In genomic region chr7:130527752-130528355, GRCh38 we compare ENCODE assay signal across 8 cellular contexts. TPM values are rescaled to one million over a fixed set of nuclear protein-coding genes. Genes with fewer than 3 reads are reported as not detected.
A peak's percentile ranks its signal among the peaks of the same experiment; 100 is the strongest.
DNase-seq lines count a peak whose midpoint lies in the region; ATAC-seq and TF ChIP-seq lines count a peak whose summit lies in the region.
"Not testable (repeated sequence)": the region's sequence is repeated elsewhere in the genome, so short reads cannot be mapped to it uniquely, and the experiment has no call there.

No MANE protein-coding gene starts in this region.

- H4K20me1 ChIP-seq in DND-41 (ENCODE audit: insufficient read depth, low read length), result not testable (repeated sequence)

- not testable (repeated sequence) for H3K27me3 Mint-ChIP-seq in activated CD8-positive, alpha-beta T cell treated with anti-CD3 and anti-CD28 coated beads for 36 hours; activated T-helper 17 cell treated with anti-CD3 and anti-CD28 coated beads, Interleukin-2, amount 50 U/mL, for 72 hours; central memory CD8-positive, alpha-beta T cell; natural killer cell (ENCODE audit: low read depth in 2 of 2); osteocyte (ENCODE audit: unreplicated experiment); stimulated activated naive CD8-positive, alpha-beta T cell treated with anti-CD3 and anti-CD28 coated beads, Interleukin-15, amount 100 ng/mL, for 72 hours

- ATAC-seq in DND-41 (ENCODE audit: insufficient read depth, low read depth), result peak; percentile 72
- peak; percentile 78 for ATAC-seq in activated CD8-positive, alpha-beta T cell treated with anti-CD3 and anti-CD28 coated beads for 36 hours
- ATAC-seq in activated T-helper 17 cell treated with anti-CD3 and anti-CD28 coated beads, Interleukin-2, amount 50 U/mL, for 72 hours (replicated peaks), result peak; percentile 55
- ATAC-seq in central memory CD8-positive, alpha-beta T cell (replicated peaks; ENCODE audit: extremely low read depth, poor library complexity, severe bottlenecking), result not testable (repeated sequence)
- peak in 2 of 3 donors; percentile 49 to 58 for ATAC-seq in natural killer cell
- ATAC-seq in stimulated activated naive CD8-positive, alpha-beta T cell treated with anti-CD3 and anti-CD28 coated beads, Interleukin-15, amount 100 ng/mL, for 72 hours, result peak; percentile 64

- H3K79me2 ChIP-seq in DND-41 (ENCODE audit: insufficient read depth, low read length), result not testable (repeated sequence)

- CTCF ChIA-PET in activated CD8-positive, alpha-beta T cell treated with anti-CD3 and anti-CD28 coated beads for 36 hours (lab: Charles Lee), result not testable (repeated sequence)

- H3K9ac ChIP-seq in DND-41 (ENCODE audit: low read depth, low read length), result not testable (repeated sequence)

- H2AFZ ChIP-seq in DND-41 (ENCODE audit: low read depth, low read length), result not testable (repeated sequence)

- not testable (repeated sequence) for H3K36me3 ChIP-seq in DND-41 (ENCODE audit: insufficient read depth, low read length)

- H3K27ac Mint-ChIP-seq in activated CD8-positive, alpha-beta T cell treated with anti-CD3 and anti-CD28 coated beads for 36 hours, result peak overlapping the region; percentile 51
- not testable (repeated sequence) for H3K27ac Mint-ChIP-seq in activated T-helper 17 cell treated with anti-CD3 and anti-CD28 coated beads, Interleukin-2, amount 50 U/mL, for 72 hours; central memory CD8-positive, alpha-beta T cell (ENCODE audit: low read depth); natural killer cell
- H3K27ac Mint-ChIP-seq in osteocyte (ENCODE audit: unreplicated experiment), result peak overlapping the region; percentile 13
- H3K27ac Mint-ChIP-seq in stimulated activated naive CD8-positive, alpha-beta T cell treated with anti-CD3 and anti-CD28 coated beads, Interleukin-15, amount 100 ng/mL, for 72 hours, result peak overlapping the region; percentile 64 to 78

- not testable (repeated sequence) for H3K27ac ChIP-seq in DND-41 (ENCODE audit: low read length)

- peak; percentile 15 for DNase-seq in DND-41
- DNase-seq in NB4 (ENCODE audit: low read depth), result peak; percentile 25
- DNase-seq in activated CD8-positive, alpha-beta T cell treated with anti-CD3 and anti-CD28 coated beads for 36 hours; central memory CD8-positive, alpha-beta T cell (ENCODE audit: low spot score in 2 of 2); natural killer cell; osteocyte (ENCODE audit: extremely low spot score, unreplicated experiment); stimulated activated naive CD8-positive, alpha-beta T cell treated with anti-CD3 and anti-CD28 coated beads, Interleukin-15, amount 100 ng/mL, for 72 hours: not testable (repeated sequence)

- not testable (repeated sequence) for H3K9me3 Mint-ChIP-seq in activated CD8-positive, alpha-beta T cell treated with anti-CD3 and anti-CD28 coated beads for 36 hours; activated T-helper 17 cell treated with anti-CD3 and anti-CD28 coated beads, Interleukin-2, amount 50 U/mL, for 72 hours; central memory CD8-positive, alpha-beta T cell; natural killer cell; osteocyte (ENCODE audit: unreplicated experiment); stimulated activated naive CD8-positive, alpha-beta T cell treated with anti-CD3 and anti-CD28 coated beads, Interleukin-15, amount 100 ng/mL, for 72 hours

- H3K36me3 Mint-ChIP-seq in activated CD8-positive, alpha-beta T cell treated with anti-CD3 and anti-CD28 coated beads for 36 hours (ENCODE audit: low read depth); activated T-helper 17 cell treated with anti-CD3 and anti-CD28 coated beads, Interleukin-2, amount 50 U/mL, for 72 hours (ENCODE audit: low read depth); central memory CD8-positive, alpha-beta T cell (ENCODE audit: insufficient read depth); natural killer cell: not testable (repeated sequence)
- H3K36me3 Mint-ChIP-seq in osteocyte (ENCODE audit: unreplicated experiment), result peaks cover 22% of the 10 kb centered on the region

- TF ChIP-seq CTCF in DND-41 (IDR thresholded peaks at IDR 0.05; ENCODE audit: borderline replicate concordance, extremely low read depth, low read length, poor library complexity, severe bottlenecking); NB4 (IDR thresholded peaks at IDR 0.05; ENCODE audit: low read depth, low read length); activated CD8-positive, alpha-beta T cell treated with anti-CD3 and anti-CD28 coated beads for 36 hours (IDR thresholded peaks at IDR 0.05); natural killer cell (IDR thresholded peaks at IDR 0.05); osteocyte (IDR thresholded peaks at IDR 0.05): not testable (repeated sequence)

- not testable (repeated sequence) for H3K4me2 ChIP-seq in DND-41 (ENCODE audit: insufficient read depth, low read length)

- POLR2A ChIA-PET in activated CD8-positive, alpha-beta T cell treated with anti-CD3 and anti-CD28 coated beads for 36 hours (lab: Charles Lee), result not testable (repeated sequence)

- not testable (repeated sequence) for H3K9me3 ChIP-seq in DND-41 (ENCODE audit: insufficient read depth, low read length, severe bottlenecking)

- TF ChIP-seq POLR2A in NB4 (IDR thresholded peaks at IDR 0.05; ENCODE audit: extremely low read depth, insufficient read length), result not testable (repeated sequence)

- H3K27me3 ChIP-seq in DND-41 (ENCODE audit: insufficient read depth, low read length, poor library complexity), result not testable (repeated sequence)

- H3K4me1 ChIP-seq in DND-41 (ENCODE audit: insufficient read depth, low read length), result not testable (repeated sequence)

- intact Hi-C loops in activated CD8-positive, alpha-beta T cell treated with anti-CD3 and anti-CD28 coated beads for 36 hours (cut with micrococcal nuclease); natural killer cell (cut with micrococcal nuclease): not testable (repeated sequence)

- H3K4me1 Mint-ChIP-seq in activated CD8-positive, alpha-beta T cell treated with anti-CD3 and anti-CD28 coated beads for 36 hours (ENCODE audit: low read depth); activated T-helper 17 cell treated with anti-CD3 and anti-CD28 coated beads, Interleukin-2, amount 50 U/mL, for 72 hours; central memory CD8-positive, alpha-beta T cell; osteocyte (ENCODE audit: unreplicated experiment); stimulated activated naive CD8-positive, alpha-beta T cell treated with anti-CD3 and anti-CD28 coated beads, Interleukin-15, amount 100 ng/mL, for 72 hours: not testable (repeated sequence)
- peaks cover 0 to 10% of the 10 kb centered on the region in 2 donors for H3K4me1 Mint-ChIP-seq in natural killer cell

- not testable (repeated sequence) for H3K4me3 ChIP-seq in DND-41 (ENCODE audit: low read depth in 1 of 2, low read length in 2 of 2); NB4 (ENCODE audit: low read depth, low read length)

- H3K4me3 Mint-ChIP-seq in activated CD8-positive, alpha-beta T cell treated with anti-CD3 and anti-CD28 coated beads for 36 hours; activated T-helper 17 cell treated with anti-CD3 and anti-CD28 coated beads, Interleukin-2, amount 50 U/mL, for 72 hours; osteocyte (ENCODE audit: unreplicated experiment); stimulated activated naive CD8-positive, alpha-beta T cell treated with anti-CD3 and anti-CD28 coated beads, Interleukin-15, amount 100 ng/mL, for 72 hours: not testable (repeated sequence)
- peak overlapping the region; percentile 38 for H3K4me3 Mint-ChIP-seq in central memory CD8-positive, alpha-beta T cell
- peak overlapping the region; percentile 22 for H3K4me3 Mint-ChIP-seq in natural killer cell

RNA-seq across cellular contexts. Expression of gene MEST, which starts 36.0 kb away (rescaled TPM):
- 1 to 10 TPM; 6.8 to 9.2 TPM for total RNA-seq in activated CD8-positive, alpha-beta T cell treated with anti-CD3 and anti-CD28 coated beads for 36 hours
- total RNA-seq in activated T-helper 17 cell treated with anti-CD3 and anti-CD28 coated beads, Interleukin-2, amount 50 U/mL, for 72 hours, result 1 to 10 TPM in 1 of 2 donors, under 1 TPM in 1; 0.99 to 1.5 TPM
- total RNA-seq in natural killer cell, result 1 to 10 TPM in 1 of 3 donors, under 1 TPM in 2; 0.55 to 2.2 (median 0.70) TPM
- total RNA-seq in osteocyte, result 367 and 380 TPM in 2 replicates

Comparison
In these comparisons a context has a peak if more than half of its experiments do, and no peak if none do; other contexts are left out.
1. RNA of gene MEST, which starts 36.0 kb away (total RNA-seq): 367 to 380 TPM in osteocyte; 6.8 to 9.2 TPM in activated CD8-positive, alpha-beta T cell treated with anti-CD3 and anti-CD28 coated beads for 36 hours, 0.99 to 1.5 TPM in activated T-helper 17 cell treated with anti-CD3 and anti-CD28 coated beads, Interleukin-2, amount 50 U/mL, for 72 hours and 0.55 to 2.2 TPM in natural killer cell; every median in the first group is over 10 times any median in the second.